In genomic region chr2:63587814-63588384, GRCh38 we compare ENCODE assay signal across 8 cellular contexts. TPM values are rescaled to one million over a fixed set of nuclear protein-coding genes. Genes with fewer than 3 reads are reported as not detected.
A peak's percentile ranks its signal among the peaks of the same experiment; 100 is the strongest.
DNase-seq lines count a peak whose midpoint lies in the region; ATAC-seq, FAIRE-seq and TF ChIP-seq lines count a peak whose summit lies in the region.

No MANE protein-coding gene starts in this region.

- TF ChIP-seq CTCF in BE2C (IDR thresholded peaks at IDR 0.05; ENCODE audit: low read depth, low read length) (no peak), GM10266 (IDR thresholded peaks at IDR 0.05; ENCODE audit: control insufficient read depth, insufficient read depth, low read depth, missing control alignments) (no peak)

- H3K4me1 ChIP-seq in BE2C = no peaks in the 10 kb centered on the region
- H3K4me1 ChIP-seq in HAP-1 = peaks cover 26% of the 10 kb centered on the region

- no peaks in the 10 kb centered on the region for H3K27me3 ChIP-seq in BE2C
- H3K27me3 ChIP-seq in HAP-1 (ENCODE audit: low read depth) = no peaks in the 10 kb centered on the region

- no peak for ATAC-seq in activated naive CD4-positive, alpha-beta T cell treated with anti-CD3 and anti-CD28 coated beads, Interleukin-2, amount 50 U/mL, for 72 hours

- H3K9me3 Mint-ChIP-seq in activated naive CD4-positive, alpha-beta T cell treated with anti-CD3 and anti-CD28 coated beads, Interleukin-2, amount 50 U/mL, for 72 hours = no peaks in the 10 kb centered on the region

- peak overlapping the region; percentile 91 to 95 for H3K27ac Mint-ChIP-seq in activated naive CD4-positive, alpha-beta T cell treated with anti-CD3 and anti-CD28 coated beads, Interleukin-2, amount 50 U/mL, for 72 hours

- FAIRE-seq in frontal cortex (lab: Jason Lieb, UNC) = no peak

- H3K36me3 ChIP-seq in BE2C (no peaks in the 10 kb centered on the region), HAP-1 (replicated peaks) (no peaks in the 10 kb centered on the region)

- in situ Hi-C loops in HAP-1 (cut with MboI; ENCODE audit: low sequenced_read_pairs) = no loop called here

- DNase-seq in BE2C = no peak
- no peak for DNase-seq in HAP-1 (ENCODE audit: low spot score in 2 of 2)
- DNase-seq in activated naive CD4-positive, alpha-beta T cell treated with anti-CD3 and anti-CD28 coated beads, Interleukin-2, amount 50 U/mL, for 72 hours (ENCODE audit: low spot score in 2 of 2) = peak in 1 of 2 donors; percentile 4
- DNase-seq in substantia nigra (lab: John Stamatoyannopoulos, UW) = peak in 1 of 49 donors; percentile 43
- DNase-seq in activated effector memory CD4-positive, alpha-beta T cell treated with Interleukin-2 at 50 U/mL for 16 hours = no peak
- DNase-seq in frontal cortex (ENCODE audit: low spot score in 2 of 2) = no peak
- no peak for DNase-seq in GM10266 (ENCODE audit: extremely low spot score)

- peaks cover 25% of the 10 kb centered on the region in 2 donors for H3K36me3 Mint-ChIP-seq in activated naive CD4-positive, alpha-beta T cell treated with anti-CD3 and anti-CD28 coated beads, Interleukin-2, amount 50 U/mL, for 72 hours

- peak overlapping the region; percentile 95 for H3K27ac ChIP-seq in substantia nigra (ENCODE audit: low read depth, low read length, poor library complexity, severe bottlenecking)

- H3K4me3 ChIP-seq in BE2C (ENCODE audit: low read depth, low read length) (peak overlapping the region; percentile 94), HAP-1 (peak overlapping the region; percentile 86), iPS-18c (ENCODE audit: insufficient read depth, low read depth, low read length) (peak overlapping the region; percentile 91)

- H3K9me3 ChIP-seq in BE2C (no peaks in the 10 kb centered on the region), HAP-1 (no peaks in the 10 kb centered on the region), iPS-18c (ENCODE audit: control insufficient read depth, insufficient read depth, low read length) (no peaks in the 10 kb centered on the region)

RNA-seq across cellular contexts. Expression of gene WDPCP, which starts 0.4 kb away (rescaled TPM):
- polyA plus RNA-seq in BE2C (2012; ENCODE audit: insufficient read depth, insufficient read length, low read depth) = 2.0 TPM
- total RNA-seq in activated naive CD4-positive, alpha-beta T cell treated with anti-CD3 and anti-CD28 coated beads, Interleukin-2, amount 50 U/mL, for 72 hours = 10 to 100 TPM in 1 of 2 donors, 1 to 10 TPM in 1; 8.4 to 10.1 TPM
- 43.2 TPM for total RNA-seq in frontal cortex

RNA-seq across cellular contexts. Expression of gene MDH1, which starts 0.9 kb away (rescaled TPM):
- 150 TPM for polyA plus RNA-seq in BE2C (2012; ENCODE audit: insufficient read depth, insufficient read length, low read depth)
- 100 to 1,000 TPM; 181 to 259 TPM for total RNA-seq in activated naive CD4-positive, alpha-beta T cell treated with anti-CD3 and anti-CD28 coated beads, Interleukin-2, amount 50 U/mL, for 72 hours
- total RNA-seq in frontal cortex = 210 TPM
